1 cellular context compared by ENCODE assay signal in the genomic region with DNA sequence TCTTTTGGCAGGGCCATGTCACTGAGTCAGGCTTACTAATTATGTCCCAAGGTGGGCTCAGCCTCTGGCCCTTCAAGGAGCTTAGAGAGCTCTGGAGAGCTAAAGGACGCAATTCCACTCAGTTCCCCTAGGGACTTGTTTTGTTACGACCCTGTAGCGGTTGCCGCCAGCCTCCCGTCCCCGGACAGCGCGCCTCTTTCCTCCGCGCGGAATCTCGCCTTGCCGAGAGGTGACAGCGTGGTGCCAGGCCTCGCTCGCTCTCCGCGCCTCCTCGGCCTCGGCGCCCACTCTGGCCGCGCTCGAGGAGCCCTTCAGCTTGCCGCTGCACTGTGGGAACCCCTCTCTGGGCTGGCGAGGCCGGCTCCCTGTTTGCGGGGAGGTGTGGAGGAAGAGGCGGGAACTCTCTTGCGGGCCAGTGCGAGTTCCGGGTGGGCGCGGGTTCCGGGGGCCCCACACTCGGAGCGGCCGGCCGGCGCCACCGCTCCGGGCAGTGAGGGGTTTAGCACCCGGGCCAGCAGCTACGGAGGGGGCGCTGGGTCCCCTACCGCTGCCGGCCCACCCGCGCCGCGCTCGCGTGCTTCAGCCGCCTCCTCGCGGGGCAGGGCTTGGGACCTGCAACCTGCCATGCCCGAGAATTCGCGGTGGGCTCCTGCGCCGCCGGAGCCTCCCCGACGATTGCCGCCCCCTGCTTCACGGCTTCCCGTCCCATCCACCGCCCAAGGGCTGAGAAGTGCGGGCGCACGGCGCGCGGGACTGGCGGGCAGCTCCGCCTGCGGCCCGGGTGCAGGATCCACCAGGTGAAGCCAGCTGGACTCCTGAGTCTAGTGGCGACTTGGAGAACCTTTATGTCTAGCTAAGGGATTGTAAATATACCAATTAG.
TF ChIP-seq lines count a peak whose summit lies in the region.

No MANE protein-coding gene starts in this region.

TF ChIP-seq in endothelial cell of umbilical vein, 7 proteins besides CTCF, POLR2A, EP300 and RAD21 (continued from another document):
- TF ChIP-seq, protein P1, sequence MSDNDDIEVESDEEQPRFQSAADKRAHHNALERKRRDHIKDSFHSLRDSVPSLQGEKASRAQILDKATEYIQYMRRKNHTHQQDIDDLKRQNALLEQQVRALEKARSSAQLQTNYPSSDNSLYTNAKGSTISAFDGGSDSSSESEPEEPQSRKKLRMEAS (IDR thresholded peaks at IDR 0.05; ENCODE audit: insufficient read depth, insufficient read length) = no peak
- TF ChIP-seq EZH2 (IDR thresholded peaks at IDR 0.05; ENCODE audit: borderline replicate concordance, low read depth, low read length, severe bottlenecking) (no peak), MYC (IDR thresholded peaks at IDR 0.05; ENCODE audit: low read depth, low read length) (no peak)
